In the genomic region with DNA sequence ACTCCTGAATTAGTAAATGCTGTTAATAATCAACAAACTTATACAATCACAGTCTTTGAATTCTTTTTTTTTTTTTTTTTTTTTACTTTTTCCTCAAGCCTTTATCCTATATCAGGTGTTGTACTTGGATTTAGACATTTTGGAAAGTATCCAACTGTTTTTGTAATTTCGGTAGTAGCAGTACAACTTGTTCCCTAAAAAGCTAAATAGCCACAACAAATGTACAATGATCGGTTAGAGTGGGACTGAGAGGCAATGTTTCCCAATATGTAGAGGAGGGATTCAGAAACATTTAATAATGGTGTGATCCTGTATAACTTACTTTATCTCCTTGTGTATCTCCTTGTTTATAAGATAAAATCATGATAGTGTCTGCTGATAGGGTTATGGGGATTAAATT, we compare ENCODE assay signal across 23 cellular contexts.
DNase-seq lines count a peak whose midpoint lies in the region; ATAC-seq, FAIRE-seq and TF ChIP-seq lines count a peak whose summit lies in the region.
"Had no signal": no experiment of that assay in that cellular context is flagged by ENCODE, and none has a peak within 500 bp of the region (broad histone marks: within the 10 kb centered on the region; RNA-seq: fewer than 3 reads in every experiment).

No MANE protein-coding gene starts in this region.

- POLR2A ChIA-PET in MCF 10A (lab: Yijun Ruan, JAX): interaction anchor here (1.1 kb wide), 1 partner anchor 43 kb away, joined by 6 read pairs; no protein-coding TSS in a partner anchor
- POLR2A ChIA-PET in endothelial cell of umbilical vein (lab: Charles Lee): no interaction called here

- H3K4me2 ChIP-seq in mammary epithelial cell (ENCODE audit: insufficient read depth, low read depth, low read length) (no peak overlapping the region), astrocyte (ENCODE audit: low read length) (no peak overlapping the region), endothelial cell of umbilical vein (ENCODE audit: insufficient read depth, low read length) (no peak overlapping the region), Karpas-422 (ENCODE audit: low read depth, low read length, poor library complexity, severe bottlenecking) (no peak overlapping the region)
- H3K4me2 ChIP-seq: BLaER1, KMS-11, SK-N-SH had no signal

- H3K27me3 ChIP-seq in mammary epithelial cell (ENCODE audit: insufficient read depth, low read length) (no peaks in the 10 kb centered on the region), astrocyte (ENCODE audit: insufficient read depth, low read length) (no peaks in the 10 kb centered on the region), endothelial cell of umbilical vein (ENCODE audit: control insufficient read depth in 2 of 2, insufficient read depth in 2 of 2, low read length in 2 of 2) (no peaks in the 10 kb centered on the region), thoracic aorta (replicated peaks; ENCODE audit: insufficient read depth) (no peaks in the 10 kb centered on the region), brain microvascular endothelial cell (replicated peaks) (no peaks in the 10 kb centered on the region), Karpas-422 (ENCODE audit: low read length) (no peaks in the 10 kb centered on the region)
- H3K27me3 ChIP-seq: BLaER1 had no signal

- DNase-seq in MCF 10A (ENCODE audit: unreplicated experiment) (peak; percentile 33), mammary epithelial cell (no peak), astrocyte (ENCODE audit: low read depth) (no peak), endothelial cell of umbilical vein (ENCODE audit: low read depth, low spot score) (no peak), thoracic aorta (ENCODE audit: low spot score) (no peak), brain microvascular endothelial cell (no peak), Karpas-422 (no peak)
- DNase-seq: CD4-positive, CD25-positive, alpha-beta regulatory T cell; IMR-90; NCI-H1105; NCI-H1436 treated with DMSO at 0.1 percent for 48 hours; NCI-H187 treated with DMSO at 0.1 percent for 48 hours; NCI-H2107; NCI-H345; NCI-H510A treated with DMSO at 0.1 percent for 48 hours; NCI-H748 treated with DMSO at 0.1 percent for 48 hours; PC-3; SK-N-SH; SW 1271 had no signal

- H3K4me3 ChIP-seq in mammary epithelial cell (replicated peaks in 1 of 3; ENCODE audit: insufficient read depth in 1 of 3, low read depth in 2 of 3, low read length in 3 of 3) (no peak overlapping the region), astrocyte (ENCODE audit: insufficient read depth, low read depth, low read length) (no peak overlapping the region), endothelial cell of umbilical vein (replicated peaks in 1 of 3; ENCODE audit: insufficient read depth in 1 of 3, low read depth in 1 of 3, low read length in 3 of 3) (no peak overlapping the region), thoracic aorta (no peak overlapping the region), brain microvascular endothelial cell (ENCODE audit: low read depth, low read length) (no peak overlapping the region), Karpas-422 (ENCODE audit: low read length) (no peak overlapping the region)
- H3K4me3 ChIP-seq: BLaER1 had no signal

- in situ Hi-C loops in mammary epithelial cell (cut with MboI; ENCODE audit: low sequenced_read_pairs in 2 of 2): no loop called here
- in situ Hi-C loops in brain microvascular endothelial cell (cut with HindIII; ENCODE audit: low pct_ligation_motif_present, low sequenced_read_pairs): no loop called here

- H3K9me3 Mint-ChIP-seq in MCF 10A (ENCODE audit: unreplicated experiment) (peaks cover 7% of the 10 kb centered on the region), astrocyte (ENCODE audit: unreplicated experiment) (no peaks in the 10 kb centered on the region)

- no peaks in the 10 kb centered on the region for H3K79me2 ChIP-seq in mammary epithelial cell (ENCODE audit: insufficient read depth, low read length)
- H3K79me2 ChIP-seq in astrocyte (ENCODE audit: insufficient read depth, low read length): no peaks in the 10 kb centered on the region
- H3K79me2 ChIP-seq in endothelial cell of umbilical vein (ENCODE audit: control insufficient read depth, insufficient read depth, low read length): no peaks in the 10 kb centered on the region
- no peaks in the 10 kb centered on the region for H3K79me2 ChIP-seq in Karpas-422 (ENCODE audit: low read length)

- BruUV-seq in MCF 10A (replicated peaks; lab: Mats Ljungman, UMichigan) (no TSS peak), mammary epithelial cell (replicated peaks; lab: Mats Ljungman, UMichigan) (no TSS peak), endothelial cell of umbilical vein (replicated peaks; lab: Mats Ljungman, UMichigan) (no TSS peak)

- FAIRE-seq in astrocyte (lab: Jason Lieb, UNC) (peak; percentile 50), endothelial cell of umbilical vein (lab: Jason Lieb, UNC) (peak; percentile 79)
- FAIRE-seq: H54 had no signal

- peak; percentile 43 for ATAC-seq in thoracic aorta (ENCODE audit: insufficient number of reproducible peaks, low FRiP score, low read depth)
- ATAC-seq in GM21737 (IDR thresholded peaks at IDR 0.05; ENCODE audit: unreplicated experiment): no peak
- ATAC-seq: PC-3 had no signal

- WGBS in mammary epithelial cell (ENCODE audit: low coverage, missing lambda C conversion rate): 34% methylated on average over 2 of the region's 2 CpGs

- H3K4me1 ChIP-seq in mammary epithelial cell (ENCODE audit: insufficient read depth, low read length) (no peaks in the 10 kb centered on the region), astrocyte (ENCODE audit: insufficient read depth, low read length) (no peaks in the 10 kb centered on the region), endothelial cell of umbilical vein (ENCODE audit: control insufficient read depth, extremely low read depth, insufficient read depth, low read length) (no peaks in the 10 kb centered on the region), thoracic aorta (ENCODE audit: control insufficient read depth in 1 of 2, low read depth in 2 of 2) (no peaks in the 10 kb centered on the region), Karpas-422 (ENCODE audit: low read length) (no peaks in the 10 kb centered on the region)
- H3K4me1 ChIP-seq: BLaER1 had no signal

- H3K4me3 Mint-ChIP-seq in MCF 10A (ENCODE audit: unreplicated experiment) (peak overlapping the region; percentile 13), astrocyte (ENCODE audit: unreplicated experiment) (no peak overlapping the region)
- H3K4me3 Mint-ChIP-seq: CD4-positive, CD25-positive, alpha-beta regulatory T cell had no signal

- CTCF ChIA-PET in MCF 10A (lab: Yijun Ruan, JAX): no interaction called here
- CTCF ChIA-PET in mammary epithelial cell (lab: Charles Lee; ENCODE audit: low non-redundant PET): no interaction called here
- CTCF ChIA-PET in endothelial cell of umbilical vein (lab: Charles Lee): no interaction called here

- H3K9ac ChIP-seq in mammary epithelial cell (ENCODE audit: insufficient read depth, low read length) (no peak overlapping the region), astrocyte (ENCODE audit: low read length) (no peak overlapping the region), endothelial cell of umbilical vein (replicated peaks; ENCODE audit: extremely low read depth, insufficient read depth, low read length) (no peak overlapping the region), Karpas-422 (ENCODE audit: low read length) (no peak overlapping the region)
- H3K9ac ChIP-seq: BLaER1, KMS-11, SK-N-SH had no signal

- no peaks in the 10 kb centered on the region for H3K36me3 ChIP-seq in mammary epithelial cell (ENCODE audit: insufficient read depth, low read length)
- H3K36me3 ChIP-seq in astrocyte (ENCODE audit: insufficient read depth, low read length): no peaks in the 10 kb centered on the region
- no peaks in the 10 kb centered on the region for H3K36me3 ChIP-seq in endothelial cell of umbilical vein (ENCODE audit: control insufficient read depth in 2 of 2, extremely low read depth in 1 of 2, insufficient read depth in 2 of 2, low read length in 2 of 2)
- no peaks in the 10 kb centered on the region for H3K36me3 ChIP-seq in thoracic aorta
- no peaks in the 10 kb centered on the region for H3K36me3 ChIP-seq in brain microvascular endothelial cell (replicated peaks)
- no peaks in the 10 kb centered on the region for H3K36me3 ChIP-seq in Karpas-422 (ENCODE audit: insufficient read depth, low read length)
- H3K36me3 ChIP-seq: BLaER1 had no signal

- TF ChIP-seq CTCF in MCF 10A (IDR thresholded peaks at IDR 0.05; ENCODE audit: unreplicated experiment) (no peak), mammary epithelial cell (conservative IDR thresholded peaks at IDR 0.05 in 1 of 2, IDR thresholded peaks at IDR 0.05 in 1 of 2; ENCODE audit: extremely low read depth in 1 of 2, insufficient read depth in 1 of 2, low read depth in 1 of 2, low read length in 2 of 2) (no peak), astrocyte (IDR thresholded peaks at IDR 0.05; ENCODE audit: insufficient read depth, low read depth, low read length) (no peak), endothelial cell of umbilical vein (IDR thresholded peaks at IDR 0.05; ENCODE audit: extremely low read depth in 1 of 2, insufficient read depth in 1 of 2, low read depth in 1 of 2, low read length in 2 of 2) (no peak), thoracic aorta (IDR thresholded peaks at IDR 0.05) (no peak), brain microvascular endothelial cell (IDR thresholded peaks at IDR 0.05; ENCODE audit: low read depth, low read length, missing control alignments) (no peak)

- no peaks in the 10 kb centered on the region for H3K9me2 ChIP-seq in Karpas-422 (replicated peaks; ENCODE audit: insufficient read depth, low read length)
- H3K9me2 ChIP-seq: SK-N-SH had no signal

- H4K20me1 ChIP-seq in mammary epithelial cell (ENCODE audit: insufficient read depth, low read length) (no peaks in the 10 kb centered on the region), astrocyte (ENCODE audit: insufficient read depth, low read length) (no peaks in the 10 kb centered on the region), endothelial cell of umbilical vein (replicated peaks; ENCODE audit: control insufficient read depth, extremely low read depth, insufficient read depth, low read length) (no peaks in the 10 kb centered on the region), Karpas-422 (ENCODE audit: insufficient read depth, low read depth, low read length) (no peaks in the 10 kb centered on the region)
- H4K20me1 ChIP-seq: BLaER1 had no signal

- H3K36me3 Mint-ChIP-seq in MCF 10A (ENCODE audit: insufficient read depth, unreplicated experiment) (no peaks in the 10 kb centered on the region), astrocyte (ENCODE audit: low read depth, unreplicated experiment) (no peaks in the 10 kb centered on the region)
- H3K36me3 Mint-ChIP-seq: CD4-positive, CD25-positive, alpha-beta regulatory T cell had no signal

- H3K4me1 Mint-ChIP-seq in MCF 10A (ENCODE audit: insufficient read depth, unreplicated experiment): peaks cover 8% of the 10 kb centered on the region
- no peaks in the 10 kb centered on the region for H3K4me1 Mint-ChIP-seq in astrocyte (ENCODE audit: low read depth, unreplicated experiment)

- peak overlapping the region; percentile 73 for H3K27ac Mint-ChIP-seq in MCF 10A (ENCODE audit: low read depth, unreplicated experiment)
- no peak overlapping the region for H3K27ac Mint-ChIP-seq in astrocyte (ENCODE audit: unreplicated experiment)
- H3K27ac Mint-ChIP-seq: CD4-positive, CD25-positive, alpha-beta regulatory T cell had no signal

- no peak for TF ChIP-seq POLR2A in endothelial cell of umbilical vein (IDR thresholded peaks at IDR 0.05; ENCODE audit: low read depth, low read length)

- H3K27ac ChIP-seq in mammary epithelial cell (ENCODE audit: insufficient read depth, low read depth, low read length) (no peak overlapping the region), astrocyte (ENCODE audit: low read depth, low read length) (no peak overlapping the region), endothelial cell of umbilical vein (ENCODE audit: insufficient read depth, low read depth, low read length) (no peak overlapping the region), thoracic aorta (no peak overlapping the region), brain microvascular endothelial cell (no peak overlapping the region), Karpas-422 (ENCODE audit: low read length) (no peak overlapping the region)
- H3K27ac ChIP-seq: BLaER1, KMS-11 had no signal

- H3K9me3 ChIP-seq in mammary epithelial cell (replicated peaks; ENCODE audit: insufficient read depth, low read length) (no peaks in the 10 kb centered on the region), astrocyte (ENCODE audit: insufficient read depth, low read depth, low read length) (no peaks in the 10 kb centered on the region), endothelial cell of umbilical vein (replicated peaks; ENCODE audit: control insufficient read depth, insufficient read depth, low read length) (no peaks in the 10 kb centered on the region), thoracic aorta (no peaks in the 10 kb centered on the region), Karpas-422 (ENCODE audit: low read length) (peaks cover 31% of the 10 kb centered on the region)
- H3K9me3 ChIP-seq: BLaER1, SK-N-SH had no signal

- intact Hi-C loops in MCF 10A (cut with micrococcal nuclease) (no loop called here), mammary epithelial cell (cut with micrococcal nuclease) (no loop called here), endothelial cell of umbilical vein (cut with micrococcal nuclease) (no loop called here)

- H3K27me3 Mint-ChIP-seq in MCF 10A (ENCODE audit: insufficient read depth, unreplicated experiment): no peaks in the 10 kb centered on the region
- H3K27me3 Mint-ChIP-seq in astrocyte (ENCODE audit: low read depth, unreplicated experiment): no peaks in the 10 kb centered on the region
- H3K27me3 Mint-ChIP-seq: CD4-positive, CD25-positive, alpha-beta regulatory T cell had no signal

- dilution Hi-C loops in mammary epithelial cell (cut with HindIII; ENCODE audit: low sequenced_read_pairs) (no loop called here), endothelial cell of umbilical vein (cut with MboI; ENCODE audit: extremely low pct_ligation_motif_present, low sequenced_read_pairs) (no loop called here)

- no peak overlapping the region for H2AFZ ChIP-seq in mammary epithelial cell (ENCODE audit: low read depth, low read length)
- no peak overlapping the region for H2AFZ ChIP-seq in astrocyte (ENCODE audit: low read depth, low read length)
- no peak overlapping the region for H2AFZ ChIP-seq in endothelial cell of umbilical vein (ENCODE audit: low read depth, low read length)
- H2AFZ ChIP-seq in Karpas-422 (ENCODE audit: low read length): no peak overlapping the region

- H3K9me1 ChIP-seq in endothelial cell of umbilical vein (replicated peaks; ENCODE audit: control insufficient read depth, extremely low read depth, insufficient read depth, low read length): no peaks in the 10 kb centered on the region
